ENCODE assay signal across 8 cellular contexts in the genomic region with DNA sequence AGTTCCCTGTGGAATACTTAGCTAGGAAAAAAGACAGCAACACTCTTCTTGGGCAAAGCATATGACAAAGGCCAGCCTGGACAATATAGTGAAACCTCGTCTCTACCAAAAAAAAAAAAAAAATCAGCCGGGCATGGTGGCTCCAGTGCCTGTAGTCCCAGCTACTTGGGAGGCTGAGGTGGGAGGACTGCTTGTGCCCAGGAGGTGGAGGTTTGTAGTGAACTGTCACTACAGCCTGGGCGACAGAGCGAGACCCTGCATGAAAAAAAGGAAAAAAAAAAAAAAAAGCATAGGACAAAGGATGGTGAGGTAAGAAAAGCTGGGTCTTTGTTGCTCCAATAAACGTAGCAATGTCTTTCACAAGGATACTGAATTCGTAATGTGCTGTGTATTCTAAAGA. TPM values are rescaled to one million over a fixed set of nuclear protein-coding genes. Genes with fewer than 3 reads are reported as not detected.
DNase-seq lines count a peak whose midpoint lies in the region; ATAC-seq and TF ChIP-seq lines count a peak whose summit lies in the region.

No MANE protein-coding gene starts in this region.

- no peak for TF ChIP-seq CTCF in GM23338 (conservative IDR thresholded peaks at IDR 0.05; ENCODE audit: low read depth in 2 of 2)
- no peak for TF ChIP-seq CTCF in fibroblast of pulmonary artery (IDR thresholded peaks at IDR 0.05; ENCODE audit: low read length, missing control alignments)
- no peak for TF ChIP-seq CTCF in gastrocnemius medialis (IDR thresholded peaks at IDR 0.05 in 4 of 5, conservative IDR thresholded peaks at IDR 0.05 in 1 of 5)

- H3K4me3 ChIP-seq in GM23338 (peak overlapping the region; percentile 91), SJCRH30 (peak overlapping the region; percentile 73), fibroblast of pulmonary artery (replicated peaks; ENCODE audit: low read depth, low read length) (peak overlapping the region; percentile 75), gastrocnemius medialis (peak overlapping the region; percentile 84 to 92 (median 88))

- peaks cover 22% of the 10 kb centered on the region for H3K79me2 ChIP-seq in GM23338 (replicated peaks; ENCODE audit: insufficient read depth)

- H3K27ac ChIP-seq in GM23338 (ENCODE audit: low read depth) (peak overlapping the region; percentile 76; the same call in 1 of the 2 replicates), SJCRH30 (no peak overlapping the region), gastrocnemius medialis (peak overlapping the region; percentile 91 to 95 (median 94))

- intact Hi-C loops in gastrocnemius medialis (cut with DNase I; ENCODE audit: low total_unique reads): loop anchor here (5.0 to 10.0 kb wide), 2 partner anchors 401 to 566 kb away; a partner anchor contains a TSS
- intact Hi-C loops in posterior vena cava (cut with DNase I): no loop called here

- H3K27me3 Mint-ChIP-seq in GM23338 (ENCODE audit: insufficient read depth, low read depth, poor library complexity): peaks cover 3% of the 10 kb centered on the region

- H3K4me1 ChIP-seq in GM23338 (ENCODE audit: insufficient read depth): peaks cover 21% of the 10 kb centered on the region; the same call in 1 of the 2 replicates
- peaks cover 3% of the 10 kb centered on the region; the same call in 1 of the 2 replicates for H3K4me1 ChIP-seq in SJCRH30
- H3K4me1 ChIP-seq in gastrocnemius medialis: peaks cover 16 to 19% of the 10 kb centered on the region in 2 donors

- TF ChIP-seq POLR2A in gastrocnemius medialis (IDR thresholded peaks at IDR 0.05): no peak

- H3K4me2 ChIP-seq in GM23338: peak overlapping the region; percentile 93

- in situ Hi-C loops in gastrocnemius medialis (cut with MboI; ENCODE audit: low sequenced_read_pairs in 4 of 4): loop anchor here in 2 of 4 donors (10.0 to 25.0 kb wide), 3 partner anchors 134 to 411 kb away; a partner anchor contains a TSS

- H4K20me1 ChIP-seq in GM23338 (replicated peaks; ENCODE audit: insufficient read depth): peaks cover 2% of the 10 kb centered on the region; the same call in 1 of the 2 replicates

- no peaks in the 10 kb centered on the region for H3F3A ChIP-seq in GM23338 (replicated peaks; ENCODE audit: low read depth)

- peak overlapping the region; percentile 85 for H3K4me3 Mint-ChIP-seq in GM23338

- H3K9me3 Mint-ChIP-seq in GM23338: no peaks in the 10 kb centered on the region; the same call in 2 of the 3 replicates

- H3K27me3 ChIP-seq in GM23338 (ENCODE audit: insufficient read depth) (peaks cover 17% of the 10 kb centered on the region), SJCRH30 (no peaks in the 10 kb centered on the region), gastrocnemius medialis (no peaks in the 10 kb centered on the region)

- H3K9me2 ChIP-seq in GM23338 (ENCODE audit: insufficient read depth): no peaks in the 10 kb centered on the region

- H3K9me3 ChIP-seq in SJCRH30 (replicated peaks) (no peaks in the 10 kb centered on the region), gastrocnemius medialis (no peaks in the 10 kb centered on the region)

- no peak for ATAC-seq in GM23338
- ATAC-seq in gastrocnemius medialis: no peak
- ATAC-seq in GM18502 (IDR thresholded peaks at IDR 0.05; ENCODE audit: poor library complexity, unreplicated experiment): no peak
- no peak for ATAC-seq in GM18907 (IDR thresholded peaks at IDR 0.05; ENCODE audit: unreplicated experiment)
- no peak for ATAC-seq in GM18868 (IDR thresholded peaks at IDR 0.05; ENCODE audit: unreplicated experiment)

- peaks cover 16% of the 10 kb centered on the region; the same call in 2 of the 3 replicates for H3K4me1 Mint-ChIP-seq in GM23338

- no peaks in the 10 kb centered on the region; the same call in 2 of the 3 replicates for H3K36me3 Mint-ChIP-seq in GM23338 (ENCODE audit: low read depth)

- H3K36me3 ChIP-seq in GM23338 (ENCODE audit: insufficient read depth) (no peaks in the 10 kb centered on the region), SJCRH30 (no peaks in the 10 kb centered on the region), gastrocnemius medialis (no peaks in the 10 kb centered on the region)

- H3K27ac Mint-ChIP-seq in GM23338: no peak overlapping the region

- peak overlapping the region; percentile 87 for H2AFZ ChIP-seq in GM23338

- no peak for DNase-seq in GM23338 (ENCODE audit: low spot score)
- DNase-seq in SJCRH30: peak in 1 of 2 experiments; percentile 4
- no peak for DNase-seq in fibroblast of pulmonary artery (ENCODE audit: low read depth)
- no peak for DNase-seq in gastrocnemius medialis
- DNase-seq in posterior vena cava (ENCODE audit: low spot score): no peak

TF ChIP-seq in GM23338, 12 proteins besides CTCF, POLR2A, EP300 and RAD21 (continues in another document):
- TF ChIP-seq, protein P1, sequence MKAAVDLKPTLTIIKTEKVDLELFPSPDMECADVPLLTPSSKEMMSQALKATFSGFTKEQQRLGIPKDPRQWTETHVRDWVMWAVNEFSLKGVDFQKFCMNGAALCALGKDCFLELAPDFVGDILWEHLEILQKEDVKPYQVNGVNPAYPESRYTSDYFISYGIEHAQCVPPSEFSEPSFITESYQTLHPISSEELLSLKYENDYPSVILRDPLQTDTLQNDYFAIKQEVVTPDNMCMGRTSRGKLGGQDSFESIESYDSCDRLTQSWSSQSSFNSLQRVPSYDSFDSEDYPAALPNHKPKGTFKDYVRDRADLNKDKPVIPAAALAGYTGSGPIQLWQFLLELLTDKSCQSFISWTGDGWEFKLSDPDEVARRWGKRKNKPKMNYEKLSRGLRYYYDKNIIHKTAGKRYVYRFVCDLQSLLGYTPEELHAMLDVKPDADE (IDR thresholded peaks at IDR 0.05): no peak
- TF ChIP-seq EZH2phosphoT487 (IDR thresholded peaks at IDR 0.05; ENCODE audit: unreplicated experiment) (no peak), EZH2 (IDR thresholded peaks at IDR 0.05; ENCODE audit: low read depth, unreplicated experiment) (no peak), NANOG (IDR thresholded peaks at IDR 0.05; ENCODE audit: borderline replicate concordance) (no peak)

RNA-seq across cellular contexts. Expression of a gene that starts 1.1 kb away (rescaled TPM):
- 13.3 and 13.6 TPM in 2 replicates for total RNA-seq in GM23338 (2014; rRNA removed; shearing (Covaris generic))
- polyA plus RNA-seq in GM23338 (2016; fragmentation: Nextera tagmentation; extraction: Ambion mirVana): 14.0 and 14.6 TPM in 2 replicates
- 7.9 and 10.3 TPM in 2 replicates for total RNA-seq in SJCRH30 (2014; rRNA removed; shearing (Covaris generic))
- total RNA-seq in gastrocnemius medialis: 1 to 10 TPM; 2.4 to 4.0 (median 2.9) TPM
- 1 to 10 TPM; 5.0 to 9.9 TPM for total RNA-seq in posterior vena cava

RNA-seq across cellular contexts. Expression of a gene that starts 1.4 kb away (rescaled TPM):
- 3.3 and 5.2 TPM in 2 replicates for total RNA-seq in GM23338 (2014; rRNA removed; shearing (Covaris generic))
- polyA plus RNA-seq in GM23338 (2016; fragmentation: Nextera tagmentation; extraction: Ambion mirVana): 2.2 and 2.4 TPM in 2 replicates
- 2.5 and 2.7 TPM in 2 replicates for total RNA-seq in SJCRH30 (2014; rRNA removed; shearing (Covaris generic))
- under 1 TPM in 3 of 4 donors, not detected in 1; 0.10 to 0.42 (median 0.38) TPM for total RNA-seq in gastrocnemius medialis
- under 1 TPM; 0.32 to 0.33 TPM for total RNA-seq in posterior vena cava
